1 cellular context compared by ENCODE assay signal in the genomic region with DNA sequence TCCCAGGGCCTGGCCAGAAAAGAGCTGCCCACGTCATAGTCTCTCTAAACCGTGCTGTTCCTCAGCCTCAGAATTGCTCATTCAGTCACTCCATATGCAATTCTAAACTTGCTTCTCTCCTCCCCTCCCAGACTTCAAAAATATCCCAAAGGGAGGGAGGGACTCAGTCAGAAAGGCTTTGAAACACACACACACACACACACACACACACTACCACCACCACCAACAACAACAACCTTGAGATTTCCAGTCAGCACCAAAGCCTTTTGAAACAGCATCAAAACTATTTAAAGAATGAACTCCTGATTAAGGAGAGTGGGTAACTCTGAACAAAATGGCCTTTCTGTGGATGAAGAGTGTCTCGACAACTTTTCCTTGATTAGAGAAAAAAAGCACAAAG.
TF ChIP-seq lines count a peak whose summit lies in the region.

No MANE protein-coding gene starts in this region.

TF ChIP-seq in WTC11, 78 proteins besides CTCF, POLR2A, EP300 and RAD21 (continued from another document):
- TF ChIP-seq, protein P1, sequence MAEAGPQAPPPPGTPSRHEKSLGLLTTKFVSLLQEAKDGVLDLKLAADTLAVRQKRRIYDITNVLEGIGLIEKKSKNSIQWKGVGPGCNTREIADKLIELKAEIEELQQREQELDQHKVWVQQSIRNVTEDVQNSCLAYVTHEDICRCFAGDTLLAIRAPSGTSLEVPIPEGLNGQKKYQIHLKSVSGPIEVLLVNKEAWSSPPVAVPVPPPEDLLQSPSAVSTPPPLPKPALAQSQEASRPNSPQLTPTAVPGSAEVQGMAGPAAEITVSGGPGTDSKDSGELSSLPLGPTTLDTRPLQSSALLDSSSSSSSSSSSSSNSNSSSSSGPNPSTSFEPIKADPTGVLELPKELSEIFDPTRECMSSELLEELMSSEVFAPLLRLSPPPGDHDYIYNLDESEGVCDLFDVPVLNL (CRISPR knock-in tag; IDR thresholded peaks at IDR 0.05; ENCODE audit: borderline replicate concordance, low read depth): no peak
- TF ChIP-seq ZNF219 (CRISPR knock-in tag; IDR thresholded peaks at IDR 0.05; ENCODE audit: borderline replicate concordance): no peak
- no peak for TF ChIP-seq JAZF1 (CRISPR knock-in tag; IDR thresholded peaks at IDR 0.05)
